Comparison of ENCODE assay signal across 20 cellular contexts in the genomic region with DNA sequence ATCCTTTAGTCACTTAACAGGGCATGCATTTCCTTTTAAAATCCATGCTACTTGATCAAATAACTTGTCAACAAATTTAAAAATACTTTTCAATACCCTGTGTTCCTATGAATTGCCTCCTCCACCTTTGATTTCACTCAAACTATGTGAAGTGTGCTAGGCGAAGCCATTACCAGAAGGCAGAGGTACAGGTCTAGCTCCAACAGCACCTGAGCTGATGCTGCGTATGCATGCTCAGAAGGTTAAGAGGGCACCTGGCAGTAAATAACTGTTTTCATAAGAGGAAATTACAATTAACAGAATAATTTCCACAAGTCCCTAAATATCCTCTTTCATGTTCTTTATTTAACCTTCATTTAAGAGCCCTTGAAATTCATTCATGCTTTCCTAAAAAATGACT.
DNase-seq lines count a peak whose midpoint lies in the region; ATAC-seq and TF ChIP-seq lines count a peak whose summit lies in the region.
"Had no signal": no experiment of that assay in that cellular context is flagged by ENCODE, and none has a peak within 500 bp of the region (broad histone marks: within the 10 kb centered on the region; RNA-seq: fewer than 3 reads in every experiment).

No MANE protein-coding gene starts in this region.

- WGBS in endodermal cell (ENCODE audit: insufficient coverage in 1 of 2, insufficient read length in 1 of 2), 2 experiments: 95 to 100% methylated on average over 2 of the region's 2 CpGs

- H3K27me3 ChIP-seq in endodermal cell (ENCODE audit: control insufficient read depth, insufficient read depth, low read length, poor library complexity, severe bottlenecking): no peaks in the 10 kb centered on the region

- DNase-seq in NCI-H1436 treated with DMSO at 0.1 percent for 48 hours (lab: John Stamatoyannopoulos, UW) (peak; percentile 3), NCI-H1436 (lab: John Stamatoyannopoulos, UW) (no peak), NCI-H69 (lab: John Stamatoyannopoulos, UW) (peak; percentile 32), endodermal cell (no peak), hippocampal formation (lab: John Stamatoyannopoulos, UW) (no peak), NCI-H146 treated with DMSO at 0.1 percent for 48 hours (lab: John Stamatoyannopoulos, UW; ENCODE audit: unreplicated experiment) (no peak)
- DNase-seq: 8988T, NCI-H1048, NCI-H1694, NCI-H2029 treated with DMSO at 0.1 percent for 48 hours, NCI-H524, SIG-M5 had no signal

- H3K27me3 Mint-ChIP-seq in endodermal cell (ENCODE audit: insufficient read depth): no peaks in the 10 kb centered on the region

- TF ChIP-seq CTCF in endodermal cell (conservative IDR thresholded peaks at IDR 0.05): no peak

- H3K4me1 ChIP-seq in endodermal cell (ENCODE audit: control insufficient read depth, insufficient read depth, low read length): no peaks in the 10 kb centered on the region

- H3K9me3 ChIP-seq in endodermal cell (ENCODE audit: control insufficient read depth, low read length): no peaks in the 10 kb centered on the region

- no peaks in the 10 kb centered on the region for H3K4me1 Mint-ChIP-seq in endodermal cell
- H3K4me1 Mint-ChIP-seq: IgD-negative memory B cell had no signal

- H3K27ac Mint-ChIP-seq in endodermal cell: peak overlapping the region; percentile 41
- H3K27ac Mint-ChIP-seq: IgD-negative memory B cell; T-helper 1 cell treated with Interleukin-12 subunit alpha and Interleukin-12 subunit beta and Interleukin-4 antibody, amounts not matched to agents 30 μg/mL and 1 μg/mL, for 36 hours had no signal

- no peak overlapping the region for H3K27ac ChIP-seq in endodermal cell (ENCODE audit: low read depth, low read length)
- H3K27ac ChIP-seq: HL-60, KMS-11, SK-N-MC had no signal

- no peak overlapping the region for H3K4me3 ChIP-seq in endodermal cell (ENCODE audit: low read length)
- H3K4me3 ChIP-seq: SK-N-MC had no signal

- no peak overlapping the region for H3K9ac ChIP-seq in endodermal cell (ENCODE audit: extremely low read depth, low read length, poor library complexity, severe bottlenecking)
- H3K9ac ChIP-seq: KMS-11 had no signal

- H3K36me3 Mint-ChIP-seq in endodermal cell (ENCODE audit: low read depth): peaks cover 8% of the 10 kb centered on the region
- H3K36me3 Mint-ChIP-seq: IgD-negative memory B cell had no signal

- ATAC-seq in GM21423 (IDR thresholded peaks at IDR 0.05; ENCODE audit: unreplicated experiment) (no peak), HG02885 (IDR thresholded peaks at IDR 0.05; ENCODE audit: poor library complexity, unreplicated experiment) (no peak)
- ATAC-seq: HCT116 had no signal

- no peaks in the 10 kb centered on the region for H3K9me3 Mint-ChIP-seq in endodermal cell
- H3K9me3 Mint-ChIP-seq: IgD-negative memory B cell; T-helper 1 cell treated with Interleukin-12 subunit alpha and Interleukin-12 subunit beta and Interleukin-4 antibody, amounts not matched to agents 30 μg/mL and 1 μg/mL, for 36 hours had no signal

- peaks cover 29% of the 10 kb centered on the region for H3K36me3 ChIP-seq in endodermal cell (ENCODE audit: control insufficient read depth, insufficient read depth, low read length)

- H3K4me3 Mint-ChIP-seq in endodermal cell: no peak overlapping the region
- H3K4me3 Mint-ChIP-seq: IgD-negative memory B cell; T-helper 1 cell treated with Interleukin-12 subunit alpha and Interleukin-12 subunit beta and Interleukin-4 antibody, amounts not matched to agents 30 μg/mL and 1 μg/mL, for 36 hours had no signal

Comparison
In these comparisons a context has a peak if more than half of its experiments do, and no peak if none do; other contexts are left out.
1. DNase-seq: peak in NCI-H1436 treated with DMSO at 0.1 percent for 48 hours (single experiment) and NCI-H69 (single experiment); none in NCI-H1436 (single experiment), endodermal cell (single experiment), hippocampal formation (0 of 2) and NCI-H146 treated with DMSO at 0.1 percent for 48 hours (single experiment).